ENCODE assay signal across 8 cellular contexts in the genomic region with DNA sequence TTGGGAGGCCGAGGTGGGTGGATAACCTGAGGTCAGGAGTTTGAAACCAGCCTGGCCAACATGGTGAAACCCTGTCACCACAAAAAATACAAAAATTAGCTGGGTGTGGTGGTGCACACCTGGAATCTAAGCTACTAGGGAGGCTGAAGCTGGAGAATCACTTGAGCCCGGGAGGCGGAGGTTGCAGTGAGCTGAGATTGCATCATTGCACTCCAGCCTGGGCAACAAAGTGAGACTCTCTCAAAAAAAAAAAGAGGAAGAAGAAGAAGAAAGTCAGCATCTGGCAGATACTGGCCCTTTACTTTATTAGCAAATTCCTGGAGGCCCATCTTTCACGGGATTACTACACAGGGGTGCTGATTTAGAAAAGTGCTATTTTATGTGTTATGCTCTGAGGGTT. TPM values are rescaled to one million over a fixed set of nuclear protein-coding genes. Genes with fewer than 3 reads are reported as not detected.
"Had no signal": no experiment of that assay in that cellular context is flagged by ENCODE, and none has a peak within 500 bp of the region (broad histone marks: within the 10 kb centered on the region; RNA-seq: fewer than 3 reads in every experiment).

No MANE protein-coding gene starts in this region.

RNA-seq across cellular contexts. Expression of a gene that starts 39.3 kb away (rescaled TPM):
- total RNA-seq: M059J; NCI-H460; PC-9; Right ventricle myocardium inferior; RPMI7951; SJCRH30; T-cell; T-helper 1 cell treated with Interleukin-12 subunit alpha and Interleukin-12 subunit beta and Interleukin-4 antibody, amounts not matched to agents 30 ng/mL and 1 ng/mL, for 36 hours had no signal
